In genomic region chr7:37235813-37236212, GRCh38 we compare ENCODE assay signal across 29 cellular contexts.
"Had no signal": no experiment of that assay in that cellular context is flagged by ENCODE, and none has a peak within 500 bp of the region (broad histone marks: within the 10 kb centered on the region; RNA-seq: fewer than 3 reads in every experiment).

No MANE protein-coding gene starts in this region.

- H3K4me3 Mint-ChIP-seq: activated CD8-positive, alpha-beta T cell treated with anti-CD3 and anti-CD28 coated beads for 36 hours; activated naive CD8-positive, alpha-beta T cell; activated T-cell treated with anti-CD3 and anti-CD28 coated beads, Interleukin-2, amount 50 U/mL, for 4 hours; endodermal cell; mesothelial cell of epicardium; naive B cell; nephron progenitor cell; stimulated activated effector memory CD8-positive, alpha-beta T cell treated with anti-CD3 and anti-CD28 coated beads, Interleukin-12 subunit alpha, Interleukin-12 subunit beta, amount 100 ng/mL, for 72 hours; WTC11 had no signal

- H3K27me3 Mint-ChIP-seq: activated CD8-positive, alpha-beta T cell treated with anti-CD3 and anti-CD28 coated beads for 36 hours; activated naive CD8-positive, alpha-beta T cell; naive B cell had no signal

- H3K27ac Mint-ChIP-seq: activated CD8-positive, alpha-beta T cell treated with anti-CD3 and anti-CD28 coated beads for 36 hours; activated T-helper 2 cell treated with anti-CD3 and anti-CD28 coated beads, Interferon-gamma antibody, Interleukin-2, Interleukin-4, amounts not matched to agents 10 μg/mL and 5 μg/mL and 100 μg/mL, durations not matched to agents 14 hours and 24 hours and 36 hours; endodermal cell; mesothelial cell of epicardium; nephron progenitor cell; stimulated activated effector memory CD8-positive, alpha-beta T cell treated with anti-CD3 and anti-CD28 coated beads, Interleukin-12 subunit alpha, Interleukin-12 subunit beta, amount 100 ng/mL, for 72 hours; WTC11 had no signal

- H3K27ac ChIP-seq: body of pancreas, neutrophil, right lobe of liver, skin epidermis, stomach, suprapubic skin had no signal

- H3K36me3 Mint-ChIP-seq: activated naive CD8-positive, alpha-beta T cell; naive B cell; WTC11 had no signal

- H3K9me3 Mint-ChIP-seq: activated CD8-positive, alpha-beta T cell treated with anti-CD3 and anti-CD28 coated beads for 36 hours; activated T-cell treated with anti-CD3 and anti-CD28 coated beads, Interleukin-2, amount 50 U/mL, for 4 hours; activated T-helper 2 cell treated with anti-CD3 and anti-CD28 coated beads, Interferon-gamma antibody, Interleukin-2, Interleukin-4, amounts not matched to agents 10 μg/mL and 5 μg/mL and 100 μg/mL, durations not matched to agents 14 hours and 24 hours and 36 hours; endodermal cell; naive B cell; nephron progenitor cell; stimulated activated effector memory CD8-positive, alpha-beta T cell treated with anti-CD3 and anti-CD28 coated beads, Interleukin-12 subunit alpha, Interleukin-12 subunit beta, amount 100 ng/mL, for 72 hours; WTC11 had no signal

- ATAC-seq: activated CD8-positive, alpha-beta T cell treated with anti-CD3 and anti-CD28 coated beads for 36 hours; activated T-cell treated with anti-CD3 and anti-CD28 coated beads, Interleukin-2, amount 50 U/mL, for 4 hours; body of pancreas; esophagus mucosa; left colon; right lobe of liver; stimulated activated effector memory CD8-positive, alpha-beta T cell treated with anti-CD3 and anti-CD28 coated beads, Interleukin-12 subunit alpha, Interleukin-12 subunit beta, amount 100 ng/mL, for 72 hours; WTC11 had no signal

- DNase-seq: activated CD4-positive, alpha-beta T cell treated with anti-CD3 and anti-CD28 coated beads for 1 hour; activated CD4-positive, alpha-beta T cell treated with anti-CD3 and anti-CD28 coated beads, Interleukin-2, amount 50 U/mL, for 1 hour; activated CD8-positive, alpha-beta T cell treated with anti-CD3 and anti-CD28 coated beads for 36 hours; activated T-cell treated with anti-CD3 and anti-CD28 coated beads, Interleukin-2, amount 50 U/mL, for 4 hours; aorta; body of pancreas; endodermal cell; foreskin fibroblast; head of caudate nucleus; hippocampal formation; left colon; mammary epithelial cell; naive B cell; nephron progenitor cell; right lobe of liver; stimulated activated CD4-positive, alpha-beta T cell treated with anti-CD3 and anti-CD28 coated beads, Interleukin-12 subunit alpha, Interleukin-12 subunit beta, amount 100 ng/mL, for 4 hours; stimulated activated CD4-positive, alpha-beta T cell treated with anti-CD3 and anti-CD28 coated beads, Interleukin-4, amount 100 ng/mL, for 1 hour; stomach; T-helper 2 cell; trophoblast cell had no signal

- H3K4me1 Mint-ChIP-seq: nephron progenitor cell; stimulated activated effector memory CD8-positive, alpha-beta T cell treated with anti-CD3 and anti-CD28 coated beads, Interleukin-12 subunit alpha, Interleukin-12 subunit beta, amount 100 ng/mL, for 72 hours had no signal
